20 cellular contexts compared by ENCODE assay signal in the genomic region with DNA sequence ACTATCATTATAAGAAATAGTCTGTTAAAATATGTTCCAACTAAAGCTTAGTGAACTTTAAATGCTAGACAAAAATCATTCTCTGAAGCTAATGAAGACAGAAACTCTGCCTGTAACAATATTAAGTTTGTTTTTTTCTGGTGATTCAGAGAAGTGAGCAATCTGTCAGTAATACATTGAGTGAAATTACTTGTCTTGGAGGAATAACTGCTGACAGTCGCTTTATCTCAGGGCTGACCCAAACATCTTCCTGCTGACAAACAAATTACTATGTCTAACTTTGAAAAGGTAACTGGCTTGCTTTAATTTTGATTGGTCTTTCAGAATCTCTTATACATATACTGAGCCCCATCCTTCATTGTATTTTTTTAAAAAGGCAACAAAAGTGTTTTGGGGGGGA.
DNase-seq lines count a peak whose midpoint lies in the region; ATAC-seq, FAIRE-seq and TF ChIP-seq lines count a peak whose summit lies in the region.
"Had no signal": no experiment of that assay in that cellular context is flagged by ENCODE, and none has a peak within 500 bp of the region (broad histone marks: within the 10 kb centered on the region; RNA-seq: fewer than 3 reads in every experiment).

No MANE protein-coding gene starts in this region.

- no peaks in the 10 kb centered on the region for H3K27me3 ChIP-seq in IMR-90 (ENCODE audit: control insufficient read depth, insufficient read depth, low read length)
- H3K27me3 ChIP-seq in neural cell (ENCODE audit: insufficient read depth, low read depth, low read length) = no peaks in the 10 kb centered on the region

- H3F3A ChIP-seq in neural cell (ENCODE audit: insufficient read depth, low read length, poor library complexity, severe bottlenecking) = peaks cover 2% of the 10 kb centered on the region

- dilution Hi-C loops in IMR-90 (cut with HindIII; ENCODE audit: low sequenced_read_pairs, unreplicated experiment) = no loop called here

- FAIRE-seq in A549 (lab: Jason Lieb, UNC) = no peak
- FAIRE-seq: A204.1, D721Med, G401.6, GM12891, HTR-8/SVneo had no signal

- TF ChIP-seq CTCF in A549 (IDR thresholded peaks at IDR 0.05) = no peak
- no peak for TF ChIP-seq CTCF in IMR-90 (conservative IDR thresholded peaks at IDR 0.05; ENCODE audit: low read depth, low read length)
- no peak for TF ChIP-seq CTCF in epithelial cell of esophagus (IDR thresholded peaks at IDR 0.05; ENCODE audit: insufficient read depth, low read depth, low read length, missing control alignments)
- no peak for TF ChIP-seq CTCF in neural cell (IDR thresholded peaks at IDR 0.05; ENCODE audit: poor library complexity, severe bottlenecking)

- H2AK5ac ChIP-seq in IMR-90 (ENCODE audit: low read depth, low read length) = no peak overlapping the region

- H3K56ac ChIP-seq in IMR-90 (ENCODE audit: extremely low read depth, insufficient read depth, low read length) = no peak overlapping the region

- no peaks in the 10 kb centered on the region for H3K36me3 ChIP-seq in IMR-90 (ENCODE audit: control insufficient read depth, insufficient read depth, low read length)
- no peaks in the 10 kb centered on the region for H3K36me3 ChIP-seq in neural cell (ENCODE audit: insufficient read depth, low read length)

- no peak overlapping the region for H2AK9ac ChIP-seq in IMR-90 (replicated peaks; ENCODE audit: low read depth, low read length, poor library complexity)

- H2AFZ ChIP-seq in IMR-90 (replicated peaks; ENCODE audit: low read length, poor library complexity) = no peak overlapping the region
- H2AFZ ChIP-seq in neural cell (ENCODE audit: low read depth, low read length) = no peak overlapping the region
- H2AFZ ChIP-seq: GM23248 had no signal

- in situ Hi-C loops in IMR-90 (cut with MboI; ENCODE audit: low sequenced_read_pairs) = no loop called here

- H3K9me1 ChIP-seq in IMR-90 (ENCODE audit: insufficient read depth, low read length) = no peaks in the 10 kb centered on the region

- H3K9ac ChIP-seq in IMR-90 (ENCODE audit: low read depth, low read length) (no peak overlapping the region), neural cell (ENCODE audit: low read length) (no peak overlapping the region)
- H3K9ac ChIP-seq: GM23248 had no signal

- BruUV-seq in IMR-90 (replicated peaks; lab: Mats Ljungman, UMichigan) = no TSS peak

- DNase-seq in A549 (ENCODE audit: low read depth in 1 of 2, low spot score in 1 of 2) (no peak), IMR-90 (peak; percentile 16), epithelial cell of esophagus (ENCODE audit: low read depth) (peak; percentile 77)
- DNase-seq in activated naive CD4-positive, alpha-beta T cell treated with anti-CD3 and anti-CD28 coated beads, Interleukin-2, amount 50 U/mL, for 72 hours (ENCODE audit: low spot score in 2 of 2) = no peak
- no peak for DNase-seq in activated CD4-positive, alpha-beta T cell treated with anti-CD3 and anti-CD28 coated beads, Interleukin-2, amount 50 U/mL, for 4 hours
- DNase-seq: AML-193; Caco-2; CD4-positive, alpha-beta T cell; GM23248; H7; HFFc6 had no signal

- POLR2A ChIA-PET in A549 (lab: Yijun Ruan, JAX) = no interaction called here
- POLR2A ChIA-PET in IMR-90 (lab: Charles Lee; ENCODE audit: unreplicated experiment) = no interaction called here

- H3K36me3 Mint-ChIP-seq in activated naive CD4-positive, alpha-beta T cell treated with anti-CD3 and anti-CD28 coated beads, Interleukin-2, amount 50 U/mL, for 72 hours = no peaks in the 10 kb centered on the region

- H3K23ac ChIP-seq in IMR-90 (ENCODE audit: low read depth, low read length) = no peak overlapping the region

- CTCF ChIA-PET in A549 (lab: Yijun Ruan, JAX) (no interaction called here), IMR-90 (lab: Yijun Ruan, JAX) (no interaction called here)

- H2BK5ac ChIP-seq in IMR-90 (ENCODE audit: low read depth, low read length, poor library complexity, severe bottlenecking) = no peak overlapping the region

- TF ChIP-seq EP300 in A549 (IDR thresholded peaks at IDR 0.05) = no peak
- TF ChIP-seq EP300 in neural cell (conservative IDR thresholded peaks at IDR 0.05; ENCODE audit: poor library complexity, severe bottlenecking) = peak; percentile 21

- no peak overlapping the region for H3K18ac ChIP-seq in IMR-90 (ENCODE audit: low read depth, low read length)

- no peak overlapping the region for H3K27ac ChIP-seq in A549
- H3K27ac ChIP-seq in IMR-90 (ENCODE audit: insufficient read depth, low read length) = no peak overlapping the region
- no peak overlapping the region for H3K27ac ChIP-seq in neural cell (ENCODE audit: low read length)
- H3K27ac ChIP-seq: C4-2B, GM23248 had no signal

- H3K4me2 ChIP-seq in A549 (no peak overlapping the region), IMR-90 (ENCODE audit: low read depth, low read length) (no peak overlapping the region), neural cell (ENCODE audit: low read length) (no peak overlapping the region)

- H3K9me2 ChIP-seq in neural cell (ENCODE audit: insufficient read depth, low read length) = no peaks in the 10 kb centered on the region

- H2BK120ac ChIP-seq in IMR-90 (ENCODE audit: low read depth, low read length) = no peak overlapping the region

- H4K5ac ChIP-seq in IMR-90 (ENCODE audit: low read depth, low read length) = no peak overlapping the region

- H3K79me2 ChIP-seq in neural cell (replicated peaks; ENCODE audit: insufficient read depth, low read length) = no peaks in the 10 kb centered on the region

- H4K8ac ChIP-seq in IMR-90 (ENCODE audit: low read depth in 2 of 2, low read length in 2 of 2) = no peak overlapping the region

- H3K9me3 ChIP-seq in A549 (no peaks in the 10 kb centered on the region), IMR-90 (ENCODE audit: control insufficient read depth, insufficient read depth, low read length) (no peaks in the 10 kb centered on the region), neural cell (ENCODE audit: low read length) (no peaks in the 10 kb centered on the region)
- H3K9me3 ChIP-seq: Caco-2 had no signal

- H3K4me1 ChIP-seq in A549 = peaks cover 10% of the 10 kb centered on the region; the same call in 2 of the 3 replicates
- H3K4me1 ChIP-seq in IMR-90 (ENCODE audit: control insufficient read depth, insufficient read depth, low read length) = peaks cover 3% of the 10 kb centered on the region

- no peak for ATAC-seq in A549
- ATAC-seq in IMR-90 (ENCODE audit: low read depth) = no peak
- no peak for ATAC-seq in activated naive CD4-positive, alpha-beta T cell treated with anti-CD3 and anti-CD28 coated beads, Interleukin-2, amount 50 U/mL, for 72 hours
- ATAC-seq in HG03457 (IDR thresholded peaks at IDR 0.05; ENCODE audit: unreplicated experiment) = no peak
- ATAC-seq: HCT116 had no signal

- no peak overlapping the region for H3K14ac ChIP-seq in IMR-90 (replicated peaks; ENCODE audit: low read depth, low read length)

- no peak overlapping the region for H3K27ac Mint-ChIP-seq in activated naive CD4-positive, alpha-beta T cell treated with anti-CD3 and anti-CD28 coated beads, Interleukin-2, amount 50 U/mL, for 72 hours
- H3K27ac Mint-ChIP-seq: CD4-positive, alpha-beta T cell; HFFc6 had no signal

- H3K4ac ChIP-seq in IMR-90 (ENCODE audit: low read depth, low read length) = no peak overlapping the region

- intact Hi-C loops in IMR-90 (cut with micrococcal nuclease) = loop anchor here (5.0 to 10.0 kb wide), 2 partner anchors 40 to 513 kb away; no protein-coding TSS in a partner anchor

- H3K79me1 ChIP-seq in IMR-90 (ENCODE audit: low read depth in 1 of 2, low read length in 2 of 2) = no peaks in the 10 kb centered on the region

- WGBS in A549 (ENCODE audit: missing lambda C conversion rate) = 72% methylated on average over 1 of the region's 1 CpG
- no CpG with 5 or more reads among the region's 1 CpG for WGBS in IMR-90 (ENCODE audit: extremely low coverage in 2 of 2, insufficient read length in 1 of 2), 2 experiments

- H4K20me1 ChIP-seq in IMR-90 (ENCODE audit: insufficient read depth, low read length) (no peaks in the 10 kb centered on the region), neural cell (ENCODE audit: insufficient read depth) (no peaks in the 10 kb centered on the region)

- no peaks in the 10 kb centered on the region for H3K9me3 Mint-ChIP-seq in activated naive CD4-positive, alpha-beta T cell treated with anti-CD3 and anti-CD28 coated beads, Interleukin-2, amount 50 U/mL, for 72 hours
- H3K9me3 Mint-ChIP-seq: CD4-positive, alpha-beta T cell; HFFc6 had no signal

- no peak overlapping the region for H2BK20ac ChIP-seq in IMR-90 (ENCODE audit: low read depth, low read length)

- H2BK15ac ChIP-seq in IMR-90 (ENCODE audit: low read depth, low read length) = no peak overlapping the region

- no peak for TF ChIP-seq POLR2A in A549 (IDR thresholded peaks at IDR 0.05; ENCODE audit: low read length)
- TF ChIP-seq POLR2A in IMR-90 (IDR thresholded peaks at IDR 0.05; ENCODE audit: low read depth, low read length) = no peak

- no peak overlapping the region for H4K91ac ChIP-seq in IMR-90 (ENCODE audit: insufficient read depth, low read depth, low read length)

- H3K4me3 ChIP-seq in A549 (no peak overlapping the region), IMR-90 (ENCODE audit: insufficient read depth, low read depth, low read length) (no peak overlapping the region), epithelial cell of esophagus (ENCODE audit: low read length) (no peak overlapping the region), neural cell (ENCODE audit: low read length) (no peak overlapping the region)
- H3K4me3 ChIP-seq: GM23248 had no signal

- TF ChIP-seq RAD21 in A549 (conservative IDR thresholded peaks at IDR 0.05 in 1 of 2, IDR thresholded peaks at IDR 0.05 in 1 of 2) (no peak), IMR-90 (IDR thresholded peaks at IDR 0.05; ENCODE audit: low read length) (no peak), neural cell (conservative IDR thresholded peaks at IDR 0.05) (no peak)

TF ChIP-seq in A549, 52 proteins besides CTCF, POLR2A, EP300 and RAD21 (continues in another document):
- no peak for TF ChIP-seq JUNB (IDR thresholded peaks at IDR 0.05)

TF ChIP-seq in IMR-90, 13 proteins besides CTCF, POLR2A, EP300 and RAD21 (continues in another document):
- no peak for TF ChIP-seq MXI1 (IDR thresholded peaks at IDR 0.05; ENCODE audit: borderline replicate concordance, low read depth, low read length)
- peak; percentile 69 for TF ChIP-seq MAFK (IDR thresholded peaks at IDR 0.05; ENCODE audit: low read depth, low read length)
- no peak for TF ChIP-seq FOS (IDR thresholded peaks at IDR 0.05; ENCODE audit: low read depth, low read length)

TF ChIP-seq in neural cell, 6 proteins besides CTCF, POLR2A, EP300 and RAD21 (continues in another document):
- no peak for TF ChIP-seq SMC3 (conservative IDR thresholded peaks at IDR 0.05; ENCODE audit: poor library complexity)
- TF ChIP-seq EZH2 (IDR thresholded peaks at IDR 0.05; ENCODE audit: borderline replicate concordance, insufficient read depth, low read length, poor library complexity, severe bottlenecking) = no peak
- no peak for TF ChIP-seq POLR2AphosphoS5 (IDR thresholded peaks at IDR 0.05)

Comparison
In these comparisons a context has a peak if more than half of its experiments do, and no peak if none do; other contexts are left out.
1. DNase-seq: peak in IMR-90 (single experiment) and epithelial cell of esophagus (single experiment); none in A549 (0 of 2), activated naive CD4-positive, alpha-beta T cell treated with anti-CD3 and anti-CD28 coated beads, Interleukin-2, amount 50 U/mL, for 72 hours (0 of 2) and activated CD4-positive, alpha-beta T cell treated with anti-CD3 and anti-CD28 coated beads, Interleukin-2, amount 50 U/mL, for 4 hours (0 of 2).